In the genomic region with DNA sequence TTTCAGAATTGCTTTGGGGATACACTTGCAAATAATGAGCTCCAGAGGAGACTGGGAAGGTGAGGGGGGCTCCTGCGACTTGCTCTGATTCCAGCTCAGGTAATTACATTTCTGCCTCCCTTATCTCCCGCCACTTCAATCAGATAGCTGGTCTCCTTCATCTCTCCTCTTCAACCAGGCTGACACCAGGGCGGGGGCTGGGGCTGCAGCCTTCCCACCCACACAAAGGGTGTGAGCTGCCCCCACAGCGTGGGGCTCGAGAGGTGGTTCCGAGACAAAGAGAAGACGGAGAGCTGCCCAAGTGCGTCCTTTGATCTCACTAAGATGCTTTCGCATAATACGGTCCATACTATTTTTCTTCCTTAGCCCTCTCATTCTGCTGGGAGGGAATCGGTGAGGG, we compare ENCODE assay signal across 24 cellular contexts.
DNase-seq lines count a peak whose midpoint lies in the region; ATAC-seq and TF ChIP-seq lines count a peak whose summit lies in the region.
"Had no signal": no experiment of that assay in that cellular context is flagged by ENCODE, and none has a peak within 500 bp of the region (broad histone marks: within the 10 kb centered on the region; RNA-seq: fewer than 3 reads in every experiment).

No MANE protein-coding gene starts in this region.

- H3K4me3 Mint-ChIP-seq in activated naive CD4-positive, alpha-beta T cell treated with anti-CD3 and anti-CD28 coated beads, Interleukin-2, amount 10 ng/mL, durations not matched to agents 7 days and 5 days, result no peak overlapping the region
- no peak overlapping the region for H3K4me3 Mint-ChIP-seq in activated naive CD4-positive, alpha-beta T cell treated with anti-CD3 and anti-CD28 coated beads for 36 hours
- no peak overlapping the region for H3K4me3 Mint-ChIP-seq in chondrocyte (ENCODE audit: unreplicated experiment)
- H3K4me3 Mint-ChIP-seq in neural progenitor cell, result no peak overlapping the region
- H3K4me3 Mint-ChIP-seq in activated T-cell treated with anti-CD3 and anti-CD28 coated beads, Interleukin-2, amount 50 U/mL, for 24 hours, result no peak overlapping the region
- H3K4me3 Mint-ChIP-seq: CD8-positive, alpha-beta T cell; GM23338 had no signal

- CTCF ChIA-PET in activated naive CD4-positive, alpha-beta T cell treated with anti-CD3 and anti-CD28 coated beads, Interleukin-2, amount 10 ng/mL, durations not matched to agents 7 days and 5 days (lab: Charles Lee), result interaction anchor here (1.4 kb wide), 1 partner anchor 10 kb away, joined by 3 read pairs; no protein-coding TSS in a partner anchor
- CTCF ChIA-PET in activated naive CD4-positive, alpha-beta T cell treated with anti-CD3 and anti-CD28 coated beads for 36 hours (lab: Charles Lee), result interaction anchor here (0.8 to 2.6 kb wide), 3 partner anchors 9 to 28 kb away, joined by 3 to 9 read pairs (median 3); no protein-coding TSS in a partner anchor

- no peaks in the 10 kb centered on the region for H3K36me3 Mint-ChIP-seq in activated naive CD4-positive, alpha-beta T cell treated with anti-CD3 and anti-CD28 coated beads, Interleukin-2, amount 10 ng/mL, durations not matched to agents 7 days and 5 days
- H3K36me3 Mint-ChIP-seq in activated naive CD4-positive, alpha-beta T cell treated with anti-CD3 and anti-CD28 coated beads for 36 hours (ENCODE audit: low read depth), result no peaks in the 10 kb centered on the region
- H3K36me3 Mint-ChIP-seq in chondrocyte (ENCODE audit: low read depth) (peaks cover 2% of the 10 kb centered on the region), neural progenitor cell (no peaks in the 10 kb centered on the region)
- H3K36me3 Mint-ChIP-seq in activated T-cell treated with anti-CD3 and anti-CD28 coated beads, Interleukin-2, amount 50 U/mL, for 24 hours (ENCODE audit: low read depth), result no peaks in the 10 kb centered on the region
- H3K36me3 Mint-ChIP-seq: CD8-positive, alpha-beta T cell had no signal

- H2AFZ ChIP-seq in neural progenitor cell (replicated peaks), result no peak overlapping the region
- H2AFZ ChIP-seq: GM23338 had no signal

- H3K27ac Mint-ChIP-seq in activated naive CD4-positive, alpha-beta T cell treated with anti-CD3 and anti-CD28 coated beads, Interleukin-2, amount 10 ng/mL, durations not matched to agents 7 days and 5 days, result no peak overlapping the region
- H3K27ac Mint-ChIP-seq in activated naive CD4-positive, alpha-beta T cell treated with anti-CD3 and anti-CD28 coated beads for 36 hours, result no peak overlapping the region
- no peak overlapping the region for H3K27ac Mint-ChIP-seq in chondrocyte (ENCODE audit: unreplicated experiment)
- H3K27ac Mint-ChIP-seq in neural progenitor cell, result peak overlapping the region; percentile 5
- H3K27ac Mint-ChIP-seq in activated T-cell treated with anti-CD3 and anti-CD28 coated beads, Interleukin-2, amount 50 U/mL, for 24 hours, result no peak overlapping the region
- H3K27ac Mint-ChIP-seq: CD8-positive, alpha-beta T cell; GM23338 had no signal

- ATAC-seq in aorta (ENCODE audit: low FRiP score) (no peak), GM21723 (IDR thresholded peaks at IDR 0.05; ENCODE audit: unreplicated experiment) (no peak)
- ATAC-seq: CD8-positive, alpha-beta T cell; GM23338; HCT116 had no signal

- H3K4me1 ChIP-seq in neural progenitor cell, result peaks cover 11% of the 10 kb centered on the region
- H3K4me1 ChIP-seq in aorta (ENCODE audit: control insufficient read depth in 1 of 2, insufficient read depth in 2 of 2, low read length in 2 of 2), result no peaks in the 10 kb centered on the region
- H3K4me1 ChIP-seq: Peyer's patch had no signal

- no peaks in the 10 kb centered on the region for H3K79me2 ChIP-seq in neural progenitor cell (ENCODE audit: low read depth)

- WGBS in aorta, 2 donors, result 60 to 69% methylated on average over 11 of the region's 11 CpGs

- peaks cover 12% of the 10 kb centered on the region for H3K27me3 Mint-ChIP-seq in activated naive CD4-positive, alpha-beta T cell treated with anti-CD3 and anti-CD28 coated beads, Interleukin-2, amount 10 ng/mL, durations not matched to agents 7 days and 5 days
- peaks cover 5% of the 10 kb centered on the region for H3K27me3 Mint-ChIP-seq in activated naive CD4-positive, alpha-beta T cell treated with anti-CD3 and anti-CD28 coated beads for 36 hours (ENCODE audit: low read depth)
- H3K27me3 Mint-ChIP-seq in chondrocyte (ENCODE audit: low read depth) (peaks cover 8% of the 10 kb centered on the region), neural progenitor cell (ENCODE audit: insufficient read depth, low read depth) (peaks cover 11% of the 10 kb centered on the region)
- H3K27me3 Mint-ChIP-seq in activated T-cell treated with anti-CD3 and anti-CD28 coated beads, Interleukin-2, amount 50 U/mL, for 24 hours, result peaks cover 16% of the 10 kb centered on the region

- TF ChIP-seq CTCF in chondrocyte (IDR thresholded peaks at IDR 0.05) (no peak), neural progenitor cell (IDR thresholded peaks at IDR 0.05) (no peak)

- no peaks in the 10 kb centered on the region for H3K9me3 Mint-ChIP-seq in activated naive CD4-positive, alpha-beta T cell treated with anti-CD3 and anti-CD28 coated beads, Interleukin-2, amount 10 ng/mL, durations not matched to agents 7 days and 5 days
- H3K9me3 Mint-ChIP-seq in activated naive CD4-positive, alpha-beta T cell treated with anti-CD3 and anti-CD28 coated beads for 36 hours, result no peaks in the 10 kb centered on the region
- H3K9me3 Mint-ChIP-seq in chondrocyte (ENCODE audit: low read depth) (no peaks in the 10 kb centered on the region), neural progenitor cell (no peaks in the 10 kb centered on the region)
- no peaks in the 10 kb centered on the region for H3K9me3 Mint-ChIP-seq in activated T-cell treated with anti-CD3 and anti-CD28 coated beads, Interleukin-2, amount 50 U/mL, for 24 hours
- H3K9me3 Mint-ChIP-seq: CD8-positive, alpha-beta T cell; GM23338 had no signal

- no peak overlapping the region for H3K9ac ChIP-seq in neural progenitor cell
- H3K9ac ChIP-seq: BLaER1 treated with 17β-estradiol and CSF1 and Interleukin-3, amounts not matched to agents 10 nM and 100 nM had no signal

- H3F3A ChIP-seq in neural progenitor cell (ENCODE audit: low read depth), result peaks cover 11% of the 10 kb centered on the region

- H3K4me1 Mint-ChIP-seq in activated naive CD4-positive, alpha-beta T cell treated with anti-CD3 and anti-CD28 coated beads, Interleukin-2, amount 10 ng/mL, durations not matched to agents 7 days and 5 days, result peaks cover 2% of the 10 kb centered on the region
- H3K4me1 Mint-ChIP-seq in activated naive CD4-positive, alpha-beta T cell treated with anti-CD3 and anti-CD28 coated beads for 36 hours (ENCODE audit: low read depth), result peaks cover 3% of the 10 kb centered on the region
- H3K4me1 Mint-ChIP-seq in chondrocyte (ENCODE audit: low read depth) (peaks cover under 1% of the 10 kb centered on the region), neural progenitor cell (peaks cover 33% of the 10 kb centered on the region)
- H3K4me1 Mint-ChIP-seq in activated T-cell treated with anti-CD3 and anti-CD28 coated beads, Interleukin-2, amount 50 U/mL, for 24 hours (ENCODE audit: low read depth), result peaks cover 3% of the 10 kb centered on the region

- H3K27ac ChIP-seq in neural progenitor cell (no peak overlapping the region), aorta (ENCODE audit: low read depth in 1 of 2, low read length in 2 of 2) (no peak overlapping the region)
- H3K27ac ChIP-seq: 22Rv1; BLaER1 treated with 17β-estradiol and CSF1 and Interleukin-3, amounts not matched to agents 10 nM and 100 nM; Peyer's patch had no signal

- H3K4me2 ChIP-seq in neural progenitor cell, result peak overlapping the region; percentile 35
- H3K4me2 ChIP-seq: GM23338 had no signal

- H3K27me3 ChIP-seq in neural progenitor cell (no peaks in the 10 kb centered on the region), aorta (ENCODE audit: control insufficient read depth in 1 of 2, insufficient read depth in 2 of 2, low read length in 1 of 2) (no peaks in the 10 kb centered on the region)
- H3K27me3 ChIP-seq: BLaER1 treated with 17β-estradiol and CSF1 and Interleukin-3, amounts not matched to agents 10 nM and 100 nM; Peyer's patch had no signal

- no peaks in the 10 kb centered on the region for H3K9me3 ChIP-seq in neural progenitor cell (ENCODE audit: low read depth)
- H3K9me3 ChIP-seq in aorta (ENCODE audit: control insufficient read depth, low read length), result no peaks in the 10 kb centered on the region
- H3K9me3 ChIP-seq: BLaER1 treated with 17β-estradiol and CSF1 and Interleukin-3, amounts not matched to agents 10 nM and 100 nM; Peyer's patch had no signal

- H3K36me3 ChIP-seq in neural progenitor cell (no peaks in the 10 kb centered on the region), aorta (ENCODE audit: control insufficient read depth in 1 of 2, insufficient read depth in 2 of 2, low read length in 1 of 2) (no peaks in the 10 kb centered on the region)
- H3K36me3 ChIP-seq: BLaER1 treated with 17β-estradiol and CSF1 and Interleukin-3, amounts not matched to agents 10 nM and 100 nM; Peyer's patch had no signal

- DNase-seq in activated naive CD4-positive, alpha-beta T cell treated with anti-CD3 and anti-CD28 coated beads, Interleukin-2, amount 10 ng/mL, durations not matched to agents 7 days and 5 days, result peak; percentile 13
- DNase-seq in activated naive CD4-positive, alpha-beta T cell treated with anti-CD3 and anti-CD28 coated beads for 36 hours, result no peak
- peak; percentile 60 for DNase-seq in chondrocyte (ENCODE audit: low spot score)
- no peak for DNase-seq in neural progenitor cell (ENCODE audit: low spot score)
- peak; percentile 16 to 51 for DNase-seq in aorta
- DNase-seq in activated T-cell treated with anti-CD3 and anti-CD28 coated beads, Interleukin-2, amount 50 U/mL, for 24 hours, result no peak
- no peak for DNase-seq in COLO668 (lab: John Stamatoyannopoulos, UW; ENCODE audit: unreplicated experiment)
- DNase-seq: ACHN; Calu3; CD8-positive, alpha-beta T cell; DMS153; IMR-90; NCI-H1105; NCI-H2029 treated with DMSO at 0.1 percent for 48 hours; NCI-H2171; NCI-H345; NCI-H524; NCI-H774 had no signal

- intact Hi-C loops in activated naive CD4-positive, alpha-beta T cell treated with anti-CD3 and anti-CD28 coated beads for 36 hours (cut with micrococcal nuclease), result loop anchor here (10.0 kb wide), 1 partner anchor 615 kb away; no protein-coding TSS in a partner anchor
- intact Hi-C loops in aorta (cut with DNase I), result no loop called here

- no peaks in the 10 kb centered on the region for H4K20me1 ChIP-seq in neural progenitor cell (ENCODE audit: low read depth)

- H3K4me3 ChIP-seq in neural progenitor cell, result no peak overlapping the region
- no peak overlapping the region for H3K4me3 ChIP-seq in aorta (ENCODE audit: low read length in 2 of 2)
- H3K4me3 ChIP-seq: BLaER1 treated with 17β-estradiol and CSF1 and Interleukin-3, amounts not matched to agents 10 nM and 100 nM; GM23338; Peyer's patch had no signal

Comparison
In these comparisons a context has a peak if more than half of its experiments do, and no peak if none do; other contexts are left out.
1. DNase-seq: peak in activated naive CD4-positive, alpha-beta T cell treated with anti-CD3 and anti-CD28 coated beads, Interleukin-2, amount 10 ng/mL, durations not matched to agents 7 days and 5 days (single experiment), chondrocyte (single experiment) and aorta (2 of 2); none in activated naive CD4-positive, alpha-beta T cell treated with anti-CD3 and anti-CD28 coated beads for 36 hours (single experiment), neural progenitor cell (single experiment), activated T-cell treated with anti-CD3 and anti-CD28 coated beads, Interleukin-2, amount 50 U/mL, for 24 hours (single experiment) and COLO668 (single experiment).